Comparison of ENCODE assay signal across 33 cellular contexts in the genomic region with DNA sequence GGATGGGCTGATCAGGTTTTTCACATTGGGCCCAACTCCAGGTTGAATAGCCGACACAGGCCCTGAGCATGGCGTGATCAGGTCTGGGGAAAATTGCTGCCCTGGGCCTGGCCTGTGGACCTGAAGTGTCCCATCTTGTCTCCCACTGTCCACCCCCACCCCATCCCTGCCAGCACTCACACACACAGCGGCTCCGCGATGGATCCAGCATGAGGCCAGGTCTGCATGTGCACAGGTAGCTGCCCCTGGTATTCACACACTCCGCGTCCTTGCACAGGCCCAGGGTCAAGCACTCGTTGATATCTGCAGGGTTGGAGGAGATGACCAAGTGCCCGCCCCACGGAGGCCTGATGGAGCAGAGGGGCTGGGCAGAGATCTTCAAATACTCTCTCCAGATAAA.
"Had no signal": no experiment of that assay in that cellular context is flagged by ENCODE, and none has a peak within 500 bp of the region (broad histone marks: within the 10 kb centered on the region; RNA-seq: fewer than 3 reads in every experiment).

No MANE protein-coding gene starts in this region.

- H3K9me3 ChIP-seq: ascending aorta, breast epithelium, Peyer's patch had no signal

- H3K4me3 Mint-ChIP-seq: activated B cell treated with CpG ODN at 0.5 μM for 24 hours; activated CD4-positive, alpha-beta memory T cell treated with anti-CD3 and anti-CD28 coated beads for 36 hours; activated naive CD4-positive, alpha-beta T cell treated with anti-CD3 and anti-CD28 coated beads, Interleukin-2, amount 10 ng/mL, durations not matched to agents 7 days and 5 days; activated naive CD8-positive, alpha-beta T cell; activated naive CD8-positive, alpha-beta T cell treated with anti-CD3 and anti-CD28 coated beads, Interleukin-2, amount 50 U/mL, for 24 hours; activated T-cell treated with anti-CD3 and anti-CD28 coated beads, Interleukin-2, amount 50 U/mL, for 4 hours; activated T-helper 1 cell treated with anti-CD3 and anti-CD28 coated beads, Interleukin-12 subunit alpha, Interleukin-12 subunit beta, Interleukin-2, Interleukin-4 antibody, amounts not matched to agents 30 ng/mL and 10 ng/mL and 1 ng/mL, durations not matched to agents 14 hours and 24 hours and 36 hours had no signal

- H3K4me3 ChIP-seq: ascending aorta, breast epithelium, Peyer's patch had no signal

- H3K4me1 ChIP-seq: ascending aorta, breast epithelium, Peyer's patch had no signal

- H3K27me3 ChIP-seq: ascending aorta, breast epithelium, Peyer's patch had no signal

- H3K36me3 ChIP-seq: breast epithelium, Peyer's patch had no signal

- ATAC-seq: activated naive CD8-positive, alpha-beta T cell treated with anti-CD3 and anti-CD28 coated beads, Interleukin-2, amount 50 U/mL, for 24 hours had no signal

- H3K27ac Mint-ChIP-seq: activated B cell treated with CpG ODN at 0.5 μM for 24 hours; activated CD4-positive, alpha-beta memory T cell treated with anti-CD3 and anti-CD28 coated beads for 36 hours; activated naive CD8-positive, alpha-beta T cell; activated naive CD8-positive, alpha-beta T cell treated with anti-CD3 and anti-CD28 coated beads, Interleukin-2, amount 50 U/mL, for 24 hours; activated T-helper 1 cell treated with anti-CD3 and anti-CD28 coated beads, Interleukin-12 subunit alpha, Interleukin-12 subunit beta, Interleukin-2, Interleukin-4 antibody, amounts not matched to agents 30 ng/mL and 10 ng/mL and 1 ng/mL, durations not matched to agents 14 hours and 24 hours and 36 hours had no signal

- DNase-seq: activated B cell treated with CpG ODN at 0.5 μM for 24 hours; activated CD4-positive, alpha-beta memory T cell treated with anti-CD3 and anti-CD28 coated beads for 36 hours; activated CD4-positive, alpha-beta T cell treated with anti-CD3 and anti-CD28 coated beads for 4 hours; activated CD4-positive, alpha-beta T cell treated with anti-CD3 and anti-CD28 coated beads, Interleukin-2, amount 50 U/mL, for 1 hour; activated CD4-positive, CD25-positive, alpha-beta regulatory T cell treated with anti-CD3 and anti-CD28 coated beads, Interleukin-2, amount 50 U/mL, for 72 hours; activated CD8-positive, alpha-beta memory T cell treated with anti-CD3 and anti-CD28 coated beads, Interleukin-2, amount 50 U/mL, for 4 hours; activated naive CD4-positive, alpha-beta T cell treated with anti-CD3 and anti-CD28 coated beads, Interleukin-2, amount 10 ng/mL, durations not matched to agents 7 days and 5 days; activated naive CD8-positive, alpha-beta T cell treated with anti-CD3 and anti-CD28 coated beads, Interleukin-2, amount 50 U/mL, for 24 hours; activated T-cell treated with anti-CD3 and anti-CD28 coated beads for 4 hours; activated T-cell treated with anti-CD3 and anti-CD28 coated beads, Interleukin-2, amount 50 U/mL, for 4 hours; amniotic stem cell; cerebellar nuclear complex; Kasumi-1; KBM-7; MM.1S; MV-4-11; NCI-H1092; NCI-H1436 treated with DMSO at 0.1 percent for 48 hours; NCI-H1694 treated with DMSO at 0.1 percent for 48 hours; NCI-H2029; NCI-H748 treated with DMSO at 0.1 percent for 48 hours; NK-92 treated with Interleukin-12 subunit alpha and Interleukin-12 subunit beta, amount 100 ng/mL, for 24 hours; Peyer's patch; RPMI8226; SW 1271; T-helper 1 cell; T-helper 2 cell; T-helper 9 cell had no signal

- H3K36me3 Mint-ChIP-seq: activated CD4-positive, alpha-beta memory T cell treated with anti-CD3 and anti-CD28 coated beads for 36 hours; activated naive CD4-positive, alpha-beta T cell treated with anti-CD3 and anti-CD28 coated beads, Interleukin-2, amount 10 ng/mL, durations not matched to agents 7 days and 5 days; activated naive CD8-positive, alpha-beta T cell had no signal

- H3K27ac ChIP-seq: Peyer's patch, VCaP had no signal

- H3K9me3 Mint-ChIP-seq: activated B cell treated with CpG ODN at 0.5 μM for 24 hours; activated CD4-positive, alpha-beta memory T cell treated with anti-CD3 and anti-CD28 coated beads for 36 hours; activated naive CD4-positive, alpha-beta T cell treated with anti-CD3 and anti-CD28 coated beads, Interleukin-2, amount 10 ng/mL, durations not matched to agents 7 days and 5 days; activated naive CD8-positive, alpha-beta T cell treated with anti-CD3 and anti-CD28 coated beads, Interleukin-2, amount 50 U/mL, for 24 hours; activated T-cell treated with anti-CD3 and anti-CD28 coated beads, Interleukin-2, amount 50 U/mL, for 4 hours; activated T-helper 1 cell treated with anti-CD3 and anti-CD28 coated beads, Interleukin-12 subunit alpha, Interleukin-12 subunit beta, Interleukin-2, Interleukin-4 antibody, amounts not matched to agents 30 ng/mL and 10 ng/mL and 1 ng/mL, durations not matched to agents 14 hours and 24 hours and 36 hours had no signal

- H3K27me3 Mint-ChIP-seq: activated B cell treated with CpG ODN at 0.5 μM for 24 hours; activated CD4-positive, alpha-beta memory T cell treated with anti-CD3 and anti-CD28 coated beads for 36 hours; activated naive CD8-positive, alpha-beta T cell; activated naive CD8-positive, alpha-beta T cell treated with anti-CD3 and anti-CD28 coated beads, Interleukin-2, amount 50 U/mL, for 24 hours had no signal
